Comparison of ENCODE assay signal across 9 cellular contexts in the genomic region with DNA sequence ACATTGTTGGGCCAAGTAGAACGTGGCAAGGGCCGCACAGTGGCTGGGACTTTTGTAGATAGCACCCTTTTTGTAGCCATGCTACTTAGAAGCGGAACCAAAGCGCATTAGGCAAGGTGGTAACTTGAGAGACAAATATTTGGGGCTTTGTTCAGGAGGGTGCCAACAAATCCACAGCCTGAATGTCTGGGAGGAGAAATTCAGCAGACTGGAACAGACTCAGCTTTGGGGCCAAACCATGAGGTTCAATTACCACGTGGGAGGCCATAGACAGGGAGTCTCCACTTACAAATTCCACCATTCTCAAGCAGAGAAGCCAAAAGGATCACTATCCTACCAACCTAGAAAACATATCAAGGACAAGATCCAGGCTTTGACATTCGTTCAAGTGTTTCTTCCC.
"Had no signal": no experiment of that assay in that cellular context is flagged by ENCODE, and none has a peak within 500 bp of the region (broad histone marks: within the 10 kb centered on the region; RNA-seq: fewer than 3 reads in every experiment).

No MANE protein-coding gene starts in this region.

- H3K4me2 ChIP-seq: GM23338 had no signal

- H3K36me3 Mint-ChIP-seq: IgD-negative memory B cell had no signal

- H3K27ac Mint-ChIP-seq: GM23338, H9, HFFc6, IgD-negative memory B cell had no signal

- H3K4me3 Mint-ChIP-seq: GM23338, H9, HFFc6, IgD-negative memory B cell had no signal

- H3K4me3 ChIP-seq: GM23338, K562 had no signal

- H2AFZ ChIP-seq: GM23338 had no signal

- H3K27ac ChIP-seq: HL-60 had no signal

- DNase-seq: H9, HFFc6, KG1 had no signal

- H3K9me3 Mint-ChIP-seq: GM23338, H9, HFFc6 had no signal

- ATAC-seq: GM23338, HCT116, HepG2, K562 had no signal

- H3K4me1 Mint-ChIP-seq: GM23338, H9, IgD-negative memory B cell had no signal
